In the genomic region with DNA sequence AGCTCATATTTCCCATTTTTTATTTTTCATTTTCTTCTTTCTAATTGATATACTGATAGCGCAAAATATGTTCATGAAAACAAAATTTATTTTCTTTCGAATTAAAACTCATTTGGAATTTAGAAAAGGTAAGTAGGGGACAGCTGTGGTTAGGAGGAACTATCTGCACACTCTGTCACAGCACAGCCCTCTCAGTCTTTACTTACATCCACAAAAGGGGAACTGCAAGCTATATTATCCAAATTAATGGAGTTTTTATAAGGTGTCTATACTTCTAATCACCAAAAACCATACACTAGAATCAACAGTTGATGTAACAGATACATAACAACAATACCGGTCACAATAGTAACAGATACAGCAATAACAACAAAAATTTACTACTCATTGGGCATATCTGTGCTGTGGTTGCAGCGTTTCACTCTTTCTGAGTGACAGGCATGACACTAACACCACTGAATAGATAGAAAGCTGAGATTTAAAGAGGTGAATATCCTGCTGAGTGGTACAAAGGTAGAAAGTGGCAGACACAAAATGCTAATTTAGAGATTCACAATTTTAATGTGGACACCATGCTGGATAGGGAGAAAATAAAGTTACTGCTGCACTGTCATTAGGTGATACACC, we compare ENCODE assay signal across 22 cellular contexts.
"Had no signal": no experiment of that assay in that cellular context is flagged by ENCODE, and none has a peak within 500 bp of the region (broad histone marks: within the 10 kb centered on the region; RNA-seq: fewer than 3 reads in every experiment).

No MANE protein-coding gene starts in this region.

- H3K9me3 ChIP-seq: right lobe of liver, thoracic aorta, upper lobe of left lung had no signal

- DNase-seq: activated CD4-positive, alpha-beta T cell treated with anti-CD3 and anti-CD28 coated beads for 36 hours; activated CD4-positive, alpha-beta T cell treated with anti-CD3 and anti-CD28 coated beads, Interleukin-2, amount 50 U/mL, for 48 hours; activated naive CD4-positive, alpha-beta T cell treated with Interleukin-2 at 50 U/mL for 16 hours; activated naive CD8-positive, alpha-beta T cell treated with anti-CD3 and anti-CD28 coated beads, Interleukin-2, amount 10 ng/mL, durations not matched to agents 7 days and 5 days; amygdala; dermis blood vessel endothelial cell; endodermal cell; foreskin fibroblast; mesenchymal stem cell; naive thymus-derived CD8-positive, alpha-beta T cell; right lobe of liver; small intestine; stimulated activated CD4-positive, alpha-beta T cell treated with anti-CD3 and anti-CD28 coated beads, Interleukin-4, amount 100 ng/mL, for 1 hour; T1000; upper lobe of left lung; WERI-Rb-1 had no signal

- H3K4me1 ChIP-seq: parathyroid adenoma had no signal

- H3K79me2 ChIP-seq: parathyroid adenoma had no signal

- H3K4me3 Mint-ChIP-seq: activated CD4-positive, alpha-beta T cell treated with anti-CD3 and anti-CD28 coated beads for 36 hours; activated naive CD8-positive, alpha-beta T cell treated with anti-CD3 and anti-CD28 coated beads, Interleukin-2, amount 10 ng/mL, durations not matched to agents 7 days and 5 days; activated T-helper 17 cell treated with anti-CD3 and anti-CD28 coated beads, Interleukin-2, amount 50 U/mL, for 72 hours; endodermal cell; naive thymus-derived CD8-positive, alpha-beta T cell had no signal

- H3K9ac ChIP-seq: parathyroid adenoma had no signal

- H3K27ac ChIP-seq: cardiac muscle cell, epithelial cell of prostate, hepatocyte, parathyroid adenoma, right lobe of liver, thoracic aorta, upper lobe of left lung, WERI-Rb-1 had no signal

- H2AFZ ChIP-seq: hepatocyte, parathyroid adenoma had no signal

- H3K4me3 ChIP-seq: cardiac muscle cell, hepatocyte, right lobe of liver, thoracic aorta, upper lobe of left lung had no signal

- H3K4me2 ChIP-seq: hepatocyte had no signal

- H3K27me3 ChIP-seq: cardiac muscle cell, hepatocyte, right lobe of liver, upper lobe of left lung had no signal

- ATAC-seq: activated CD4-positive, alpha-beta T cell treated with anti-CD3 and anti-CD28 coated beads for 36 hours; activated T-helper 17 cell treated with anti-CD3 and anti-CD28 coated beads, Interleukin-2, amount 50 U/mL, for 72 hours; naive thymus-derived CD8-positive, alpha-beta T cell; right lobe of liver had no signal

- H3K27me3 Mint-ChIP-seq: activated CD4-positive, alpha-beta T cell treated with anti-CD3 and anti-CD28 coated beads for 36 hours; activated naive CD8-positive, alpha-beta T cell treated with anti-CD3 and anti-CD28 coated beads, Interleukin-2, amount 10 ng/mL, durations not matched to agents 7 days and 5 days; activated T-helper 17 cell treated with anti-CD3 and anti-CD28 coated beads, Interleukin-2, amount 50 U/mL, for 72 hours; naive thymus-derived CD8-positive, alpha-beta T cell had no signal

- H3K36me3 ChIP-seq: cardiac muscle cell, right lobe of liver, thoracic aorta, upper lobe of left lung, WERI-Rb-1 had no signal

- H3K9me3 Mint-ChIP-seq: activated naive CD8-positive, alpha-beta T cell treated with anti-CD3 and anti-CD28 coated beads, Interleukin-2, amount 10 ng/mL, durations not matched to agents 7 days and 5 days; activated T-helper 17 cell treated with anti-CD3 and anti-CD28 coated beads, Interleukin-2, amount 50 U/mL, for 72 hours had no signal

- H3K27ac Mint-ChIP-seq: activated CD4-positive, alpha-beta T cell treated with anti-CD3 and anti-CD28 coated beads for 36 hours; activated naive CD8-positive, alpha-beta T cell treated with anti-CD3 and anti-CD28 coated beads, Interleukin-2, amount 10 ng/mL, durations not matched to agents 7 days and 5 days; activated T-helper 17 cell treated with anti-CD3 and anti-CD28 coated beads, Interleukin-2, amount 50 U/mL, for 72 hours; endodermal cell had no signal
